1 cellular context compared by ENCODE assay signal in the genomic region with DNA sequence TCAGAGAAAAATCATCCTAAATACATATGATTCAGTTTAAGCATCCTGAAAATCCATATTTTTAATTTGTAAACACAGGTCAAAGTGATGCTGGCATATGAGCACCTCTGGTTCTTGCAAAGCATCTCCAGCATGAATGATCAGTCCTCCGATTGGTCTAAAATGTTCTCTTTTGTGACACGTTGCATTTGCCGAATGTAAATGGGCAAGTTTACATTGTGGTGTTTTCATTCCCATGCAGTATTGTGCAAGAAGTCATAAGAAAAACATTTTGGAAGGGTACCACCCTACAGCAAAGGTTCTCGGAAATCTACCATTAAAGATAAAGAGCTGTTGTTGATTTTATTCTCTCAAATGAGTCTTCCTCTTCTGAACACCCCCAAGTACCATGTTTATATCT.
TF ChIP-seq lines count a peak whose summit lies in the region.

No MANE protein-coding gene starts in this region.

TF ChIP-seq in neural cell, 6 proteins besides CTCF, POLR2A, EP300 and RAD21:
- TF ChIP-seq, protein P1, sequence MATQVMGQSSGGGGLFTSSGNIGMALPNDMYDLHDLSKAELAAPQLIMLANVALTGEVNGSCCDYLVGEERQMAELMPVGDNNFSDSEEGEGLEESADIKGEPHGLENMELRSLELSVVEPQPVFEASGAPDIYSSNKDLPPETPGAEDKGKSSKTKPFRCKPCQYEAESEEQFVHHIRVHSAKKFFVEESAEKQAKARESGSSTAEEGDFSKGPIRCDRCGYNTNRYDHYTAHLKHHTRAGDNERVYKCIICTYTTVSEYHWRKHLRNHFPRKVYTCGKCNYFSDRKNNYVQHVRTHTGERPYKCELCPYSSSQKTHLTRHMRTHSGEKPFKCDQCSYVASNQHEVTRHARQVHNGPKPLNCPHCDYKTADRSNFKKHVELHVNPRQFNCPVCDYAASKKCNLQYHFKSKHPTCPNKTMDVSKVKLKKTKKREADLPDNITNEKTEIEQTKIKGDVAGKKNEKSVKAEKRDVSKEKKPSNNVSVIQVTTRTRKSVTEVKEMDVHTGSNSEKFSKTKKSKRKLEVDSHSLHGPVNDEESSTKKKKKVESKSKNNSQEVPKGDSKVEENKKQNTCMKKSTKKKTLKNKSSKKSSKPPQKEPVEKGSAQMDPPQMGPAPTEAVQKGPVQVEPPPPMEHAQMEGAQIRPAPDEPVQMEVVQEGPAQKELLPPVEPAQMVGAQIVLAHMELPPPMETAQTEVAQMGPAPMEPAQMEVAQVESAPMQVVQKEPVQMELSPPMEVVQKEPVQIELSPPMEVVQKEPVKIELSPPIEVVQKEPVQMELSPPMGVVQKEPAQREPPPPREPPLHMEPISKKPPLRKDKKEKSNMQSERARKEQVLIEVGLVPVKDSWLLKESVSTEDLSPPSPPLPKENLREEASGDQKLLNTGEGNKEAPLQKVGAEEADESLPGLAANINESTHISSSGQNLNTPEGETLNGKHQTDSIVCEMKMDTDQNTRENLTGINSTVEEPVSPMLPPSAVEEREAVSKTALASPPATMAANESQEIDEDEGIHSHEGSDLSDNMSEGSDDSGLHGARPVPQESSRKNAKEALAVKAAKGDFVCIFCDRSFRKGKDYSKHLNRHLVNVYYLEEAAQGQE (IDR thresholded peaks at IDR 0.05; ENCODE audit: borderline replicate concordance): no peak
- TF ChIP-seq MXI1 (conservative IDR thresholded peaks at IDR 0.05; ENCODE audit: poor library complexity, severe bottlenecking): no peak
- TF ChIP-seq POLR2AphosphoS5 (IDR thresholded peaks at IDR 0.05): no peak
- TF ChIP-seq EZH2 (IDR thresholded peaks at IDR 0.05; ENCODE audit: borderline replicate concordance, insufficient read depth, low read length, poor library complexity, severe bottlenecking): no peak
- no peak for TF ChIP-seq TAF1 (IDR thresholded peaks at IDR 0.05; ENCODE audit: low read depth)
- TF ChIP-seq SMC3 (conservative IDR thresholded peaks at IDR 0.05; ENCODE audit: poor library complexity): no peak
